15 cellular contexts compared by ENCODE assay signal in the genomic region with DNA sequence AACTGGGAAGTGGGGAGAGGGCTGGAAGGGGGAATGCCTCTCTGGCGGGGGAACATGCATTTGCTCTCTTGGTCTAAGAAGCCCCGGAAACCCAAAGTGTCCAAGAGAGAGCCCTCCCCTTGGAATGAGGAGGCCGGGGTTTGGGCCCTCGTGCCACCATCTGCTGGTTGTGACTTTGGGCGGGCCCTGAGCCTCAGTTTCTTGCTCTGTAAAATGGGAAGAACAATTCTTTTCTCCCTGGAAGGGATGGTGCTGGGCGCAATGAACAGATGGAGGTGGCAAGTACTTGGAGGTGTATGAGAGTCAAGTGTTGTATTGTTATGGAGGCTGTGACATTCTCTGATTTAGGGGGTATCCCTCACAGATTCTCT.
DNase-seq lines count a peak whose midpoint lies in the region; ATAC-seq, FAIRE-seq and TF ChIP-seq lines count a peak whose summit lies in the region.
"Had no signal": no experiment of that assay in that cellular context is flagged by ENCODE, and none has a peak within 500 bp of the region (broad histone marks: within the 10 kb centered on the region; RNA-seq: fewer than 3 reads in every experiment).

No MANE protein-coding gene starts in this region.

- no peak overlapping the region; the same call in 1 of the 2 replicates for H2AFZ ChIP-seq in GM23338
- 0 out of 2 replicates have a peak overlapping the region, but pooled peaks have one; percentile 68 for H2AFZ ChIP-seq in PC-3 (ENCODE audit: low read length)
- H2AFZ ChIP-seq in H1 (ENCODE audit: low read length) = no peak overlapping the region

- H3K14ac ChIP-seq in H1 (ENCODE audit: insufficient read length) = no peak overlapping the region

- TF ChIP-seq CTCF in A549 (IDR thresholded peaks at IDR 0.05) = no peak
- no peak for TF ChIP-seq CTCF in GM23338 (conservative IDR thresholded peaks at IDR 0.05; ENCODE audit: low read depth in 2 of 2)
- no peak for TF ChIP-seq CTCF in PC-3 (conservative IDR thresholded peaks at IDR 0.05; ENCODE audit: low read depth, low read length)
- TF ChIP-seq CTCF in H1 (IDR thresholded peaks at IDR 0.05; ENCODE audit: control extremely low read depth in 1 of 3, insufficient read depth in 1 of 3, low read depth in 1 of 3, low read length in 3 of 3) = no peak

- TF ChIP-seq EP300 in A549 (IDR thresholded peaks at IDR 0.05) (no peak), H1 (IDR thresholded peaks at IDR 0.05; ENCODE audit: borderline replicate concordance in 1 of 2, low read depth in 2 of 2, low read length in 2 of 2) (no peak)

- H3K9me2 ChIP-seq in GM23338 (ENCODE audit: insufficient read depth) (no peaks in the 10 kb centered on the region), PC-3 (replicated peaks; ENCODE audit: low read length) (no peaks in the 10 kb centered on the region)

- H3K23me2 ChIP-seq in H1 (ENCODE audit: low read depth, low read length) = no peaks in the 10 kb centered on the region

- H3K4me3 ChIP-seq in A549 = no peak overlapping the region
- H3K4me3 ChIP-seq in GM23338 = no peak overlapping the region
- no peak overlapping the region for H3K4me3 ChIP-seq in PC-3 (ENCODE audit: low read length)
- H3K4me3 ChIP-seq in H1 (ENCODE audit: extremely low read depth in 1 of 4, insufficient read depth in 2 of 4, low read depth in 3 of 4, low read length in 4 of 4) = no peak overlapping the region

- H3K4me3 Mint-ChIP-seq in GM23338 = no peak overlapping the region
- no peak overlapping the region for H3K4me3 Mint-ChIP-seq in activated T-cell treated with anti-CD3 and anti-CD28 coated beads, Interleukin-2, amount 50 U/mL, for 4 hours
- H3K4me3 Mint-ChIP-seq: B cell, HFFc6 had no signal

- H3K9ac ChIP-seq in PC-3 (ENCODE audit: low read length) (no peak overlapping the region), H1 (replicated peaks in 1 of 4; ENCODE audit: extremely low read depth in 1 of 4, low read depth in 3 of 4, low read length in 3 of 4) (no peak overlapping the region)

- H4K20me1 ChIP-seq in GM23338 (replicated peaks; ENCODE audit: insufficient read depth) (no peaks in the 10 kb centered on the region), PC-3 (ENCODE audit: low read length) (no peaks in the 10 kb centered on the region), H1 (replicated peaks in 1 of 2; ENCODE audit: control insufficient read depth in 1 of 2, insufficient read depth in 2 of 2, low read length in 2 of 2) (no peaks in the 10 kb centered on the region)

- no peak overlapping the region for H2BK5ac ChIP-seq in H1 (ENCODE audit: low read depth, low read length)

- H3K4me1 ChIP-seq in A549 (0 out of 3 replicates have a peak, but pooled peaks cover 3% of the 10 kb centered on the region), GM23338 (ENCODE audit: insufficient read depth) (peaks cover 5% of the 10 kb centered on the region), PC-3 (ENCODE audit: insufficient read depth, low read length) (0 out of 2 replicates have a peak, but pooled peaks cover 4% of the 10 kb centered on the region), H1 (replicated peaks in 1 of 4; ENCODE audit: control insufficient read depth in 3 of 4, insufficient read depth in 4 of 4, low read length in 3 of 4) (peaks cover 0 to 4% (median 2%) of the 10 kb centered on the region in 4 experiments; a peak in 1 of 7 replicates)

- no peak overlapping the region for H4K5ac ChIP-seq in H1 (ENCODE audit: insufficient read length, low read depth, low read length)

- no peaks in the 10 kb centered on the region for H3K79me2 ChIP-seq in GM23338 (replicated peaks; ENCODE audit: insufficient read depth)
- no peaks in the 10 kb centered on the region for H3K79me2 ChIP-seq in PC-3 (ENCODE audit: low read length)
- H3K79me2 ChIP-seq in H1 (ENCODE audit: control insufficient read depth in 1 of 2, insufficient read depth in 2 of 2, low read length in 2 of 2) = no peaks in the 10 kb centered on the region

- H3K27ac Mint-ChIP-seq in GM23338 = no peak overlapping the region
- H3K27ac Mint-ChIP-seq: B cell, HFFc6 had no signal

- CTCF ChIA-PET in A549 (lab: Yijun Ruan, JAX) (interaction anchor here (0.6 to 1.6 kb wide), 21 partner anchors 12 to 447 kb away, joined by 3 to 12 read pairs (median 4); no protein-coding TSS in a partner anchor), PC-3 (lab: Charles Lee) (interaction anchor here (1.0 kb wide), 2 partner anchors 73 to 89 kb away, joined by 3 read pairs; no protein-coding TSS in a partner anchor), H1 (lab: Charles Lee; ENCODE audit: partially characterized antibody) (interaction anchor here (0.6 to 1.6 kb wide), 23 partner anchors 8 to 530 kb away, joined by 3 to 13 read pairs (median 4); no protein-coding TSS in a partner anchor)

- WGBS in A549 (ENCODE audit: missing lambda C conversion rate) = 60% methylated on average over 4 of the region's 6 CpGs
- 78% methylated on average over 6 of the region's 6 CpGs; no CpG with 5 or more reads in 1 of the 2 experiments for WGBS in H1 (ENCODE audit: extremely low coverage in 1 of 2, insufficient coverage in 1 of 2, insufficient read length in 1 of 2, insufficient replicate concordance in 2 of 2, low coverage in 1 of 2, low lambda C conversion rate in 2 of 2, missing lambda C conversion rate in 1 of 2), 2 experiments

- no peak overlapping the region for H2BK20ac ChIP-seq in H1 (ENCODE audit: low read length)

- no peak for ATAC-seq in A549
- ATAC-seq in GM23338 = no peak
- ATAC-seq in PC-3 = no peak
- no peak for ATAC-seq in HG03159 (IDR thresholded peaks at IDR 0.05; ENCODE audit: unreplicated experiment)
- ATAC-seq in activated T-cell treated with anti-CD3 and anti-CD28 coated beads, Interleukin-2, amount 50 U/mL, for 4 hours = no peak

- no peak overlapping the region for H2BK120ac ChIP-seq in H1 (replicated peaks; ENCODE audit: low read depth, low read length)

- no peak overlapping the region for H2AK5ac ChIP-seq in H1 (ENCODE audit: low read depth, low read length)

- no peak for FAIRE-seq in A549 (lab: Jason Lieb, UNC)
- FAIRE-seq in H1 (lab: Jason Lieb, UNC) = no peak

- TF ChIP-seq RAD21 in A549 (conservative IDR thresholded peaks at IDR 0.05 in 1 of 2, IDR thresholded peaks at IDR 0.05 in 1 of 2) = no peak
- no peak for TF ChIP-seq RAD21 in H1 (IDR thresholded peaks at IDR 0.05 in 1 of 2, conservative IDR thresholded peaks at IDR 0.05 in 1 of 2; ENCODE audit: low read depth in 2 of 2, low read length in 2 of 2)

- intact Hi-C loops in PC-3 (cut with micrococcal nuclease) = no loop called here

- no peak overlapping the region for H4K91ac ChIP-seq in H1 (replicated peaks; ENCODE audit: insufficient read length, low read length)

- POLR2A ChIA-PET in A549 (lab: Yijun Ruan, JAX) = no interaction called here
- POLR2A ChIA-PET in PC-3 (lab: Charles Lee; ENCODE audit: unreplicated experiment) = no interaction called here
- POLR2A ChIA-PET in H1 (lab: Charles Lee; ENCODE audit: partially characterized antibody) = no interaction called here

- no TSS peak for BruUV-seq in PC-3 (replicated peaks; lab: Mats Ljungman, UMichigan)

- H3K56ac ChIP-seq in H1 (replicated peaks; ENCODE audit: insufficient read length, low read depth, low read length) = no peak overlapping the region

- peaks cover 30% of the 10 kb centered on the region for H3K4me1 Mint-ChIP-seq in GM23338
- H3K4me1 Mint-ChIP-seq in activated T-cell treated with anti-CD3 and anti-CD28 coated beads, Interleukin-2, amount 50 U/mL, for 4 hours (ENCODE audit: low read depth) = peaks cover 38% of the 10 kb centered on the region

- H3K4me2 ChIP-seq in A549 (peak overlapping the region; percentile 72; the same call in 2 of the 3 replicates), GM23338 (peak overlapping the region; percentile 75; the same call in 1 of the 2 replicates), PC-3 (ENCODE audit: low read length) (peak overlapping the region; percentile 54; the same call in 1 of the 2 replicates), H1 (ENCODE audit: insufficient read depth in 1 of 2, low read depth in 2 of 2, low read length in 2 of 2) (no peak overlapping the region)

- H3K18ac ChIP-seq in H1 (ENCODE audit: extremely low read depth, low read length) = no peak overlapping the region

- no peak overlapping the region for H4K8ac ChIP-seq in H1 (ENCODE audit: extremely low read depth, insufficient read depth, low read length)

- H3F3A ChIP-seq in GM23338 (replicated peaks; ENCODE audit: low read depth) (no peaks in the 10 kb centered on the region), PC-3 (ENCODE audit: low read length, unreplicated experiment) (no peaks in the 10 kb centered on the region)

- H2BK12ac ChIP-seq in H1 (ENCODE audit: low read depth, low read length) = no peak overlapping the region

- no peak overlapping the region for H3K23ac ChIP-seq in H1 (ENCODE audit: insufficient read length)

- no peaks in the 10 kb centered on the region for H3K36me3 ChIP-seq in GM23338 (ENCODE audit: insufficient read depth)
- H3K36me3 ChIP-seq in PC-3 (ENCODE audit: low read depth, low read length) = no peaks in the 10 kb centered on the region
- no peaks in the 10 kb centered on the region for H3K36me3 ChIP-seq in H1 (ENCODE audit: control insufficient read depth in 2 of 4, insufficient read depth in 4 of 4, low read length in 3 of 4)

- no peak for TF ChIP-seq POLR2A in A549 (IDR thresholded peaks at IDR 0.05; ENCODE audit: low read length)
- TF ChIP-seq POLR2A in H1 (IDR thresholded peaks at IDR 0.05; ENCODE audit: control extremely low read depth in 1 of 2, low read depth in 2 of 2, low read length in 2 of 2) = no peak

- no peaks in the 10 kb centered on the region for H3K27me3 ChIP-seq in GM23338 (ENCODE audit: insufficient read depth)
- H3K27me3 ChIP-seq in PC-3 (ENCODE audit: low read length) = no peaks in the 10 kb centered on the region
- peaks cover 0 to 3% (median 0%) of the 10 kb centered on the region in 4 experiments; a peak in 2 of 7 replicates for H3K27me3 ChIP-seq in H1 (replicated peaks in 1 of 4; ENCODE audit: control insufficient read depth in 3 of 4, extremely low read depth in 1 of 4, insufficient read depth in 3 of 4, low read length in 3 of 4)

- no peaks in the 10 kb centered on the region for H3K36me3 Mint-ChIP-seq in GM23338 (ENCODE audit: low read depth)
- H3K36me3 Mint-ChIP-seq in activated T-cell treated with anti-CD3 and anti-CD28 coated beads, Interleukin-2, amount 50 U/mL, for 4 hours (ENCODE audit: insufficient read depth) = no peaks in the 10 kb centered on the region

- DNase-seq in A549 (ENCODE audit: low read depth in 1 of 2, low spot score in 1 of 2) = no peak
- no peak for DNase-seq in GM23338 (ENCODE audit: low spot score)
- DNase-seq in PC-3 = no peak
- no peak for DNase-seq in H1 (ENCODE audit: low read depth in 1 of 2, low spot score in 2 of 2)
- DNase-seq in activated CD8-positive, alpha-beta memory T cell treated with anti-CD3 and anti-CD28 coated beads, Interleukin-2, amount 50 U/mL, for 48 hours = no peak
- DNase-seq in activated T-cell treated with anti-CD3 and anti-CD28 coated beads, Interleukin-2, amount 50 U/mL, for 4 hours = no peak
- no peak for DNase-seq in GM19238 (ENCODE audit: insufficient read length, low spot score)
- DNase-seq: HFFc6, KG1, NCI-H146, NCI-H2029 treated with DMSO at 0.1 percent for 48 hours, NCI-H2171, NCI-H524 treated with DMSO at 0.1 percent for 48 hours had no signal

- H3K4ac ChIP-seq in H1 (replicated peaks; ENCODE audit: insufficient read length, low read depth, low read length) = no peak overlapping the region

- H2BK15ac ChIP-seq in H1 (ENCODE audit: low read length) = no peak overlapping the region

- H3K27ac ChIP-seq in A549 (no peak overlapping the region), GM23338 (ENCODE audit: low read depth) (no peak overlapping the region), PC-3 (ENCODE audit: low read length) (no peak overlapping the region), H1 (ENCODE audit: low read depth, low read length) (no peak overlapping the region)

- no peaks in the 10 kb centered on the region for H3K9me3 Mint-ChIP-seq in GM23338
- H3K9me3 Mint-ChIP-seq in activated T-cell treated with anti-CD3 and anti-CD28 coated beads, Interleukin-2, amount 50 U/mL, for 4 hours = no peaks in the 10 kb centered on the region
- H3K9me3 Mint-ChIP-seq: HFFc6 had no signal

- H3K9me3 ChIP-seq in A549 (no peaks in the 10 kb centered on the region), PC-3 (ENCODE audit: low read length) (no peaks in the 10 kb centered on the region), H1 (ENCODE audit: insufficient read depth in 2 of 2, low read depth in 1 of 2, low read length in 1 of 2) (no peaks in the 10 kb centered on the region)

- peaks cover 9% of the 10 kb centered on the region for H3K27me3 Mint-ChIP-seq in GM23338 (ENCODE audit: insufficient read depth, low read depth, poor library complexity)
- H3K27me3 Mint-ChIP-seq in activated T-cell treated with anti-CD3 and anti-CD28 coated beads, Interleukin-2, amount 50 U/mL, for 4 hours (ENCODE audit: low read depth) = peaks cover 37% of the 10 kb centered on the region

- no peaks in the 10 kb centered on the region for H3K79me1 ChIP-seq in H1 (ENCODE audit: low read depth, low read length)

Comparison
In these comparisons a context has a peak if more than half of its experiments do, and no peak if none do; other contexts are left out.
1. H3K4me2 ChIP-seq: peak in A549 (single experiment), GM23338 (single experiment) and PC-3 (single experiment); none in H1 (0 of 2).